1 cellular context compared by ENCODE assay signal in the genomic region with DNA sequence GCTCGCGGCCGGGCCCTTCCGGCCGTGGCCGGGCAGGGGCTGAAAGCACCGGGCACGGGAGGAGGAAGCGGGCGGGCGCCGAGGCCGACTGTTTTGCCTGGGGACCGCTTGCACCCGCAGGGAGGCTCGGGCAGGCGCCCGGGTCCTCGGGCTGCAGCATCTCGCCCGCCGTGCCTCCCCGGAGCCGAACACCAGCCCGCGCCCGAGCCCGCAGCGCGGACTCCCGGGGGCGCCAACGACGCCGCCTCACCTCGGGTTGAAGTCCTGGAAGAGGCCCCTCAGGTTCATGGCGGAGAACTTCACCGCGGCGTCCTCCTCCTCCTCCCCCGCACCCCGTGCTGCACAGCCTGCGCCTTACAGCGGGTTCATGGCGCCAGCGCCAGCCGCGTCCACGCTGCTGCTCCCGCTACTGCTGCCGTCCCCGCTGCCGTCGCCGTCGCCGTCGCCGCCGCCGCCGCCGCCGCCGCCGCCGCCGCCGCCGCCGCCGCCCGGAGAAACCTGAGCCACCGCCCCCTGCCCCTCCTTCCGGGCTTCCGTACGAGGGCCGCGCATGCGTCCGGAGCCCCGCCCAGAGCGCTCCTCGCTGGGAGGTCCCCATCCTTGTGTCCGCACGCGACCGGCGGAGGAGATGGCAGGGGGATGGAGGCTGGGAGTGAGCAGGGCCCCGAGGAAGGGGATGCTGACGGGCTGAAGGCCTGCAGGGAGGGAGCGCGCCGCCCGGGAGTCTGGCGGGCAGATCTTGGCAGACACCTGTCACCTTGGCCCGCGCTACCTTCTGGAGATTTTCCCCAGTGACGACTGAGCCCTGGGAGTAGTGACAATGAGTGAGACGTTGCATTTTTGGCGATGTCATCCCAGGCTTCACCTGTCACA.
TF ChIP-seq lines count a peak whose summit lies in the region.

TSS of gene TMEM185A (minus strand) at position 500 of the 873 bp plus-strand sequence. CDS start at position 288, 212 bp downstream.

TF ChIP-seq in K562, 482 proteins besides CTCF, POLR2A, EP300 and RAD21 (continued from another document):
- TF ChIP-seq, protein P1, sequence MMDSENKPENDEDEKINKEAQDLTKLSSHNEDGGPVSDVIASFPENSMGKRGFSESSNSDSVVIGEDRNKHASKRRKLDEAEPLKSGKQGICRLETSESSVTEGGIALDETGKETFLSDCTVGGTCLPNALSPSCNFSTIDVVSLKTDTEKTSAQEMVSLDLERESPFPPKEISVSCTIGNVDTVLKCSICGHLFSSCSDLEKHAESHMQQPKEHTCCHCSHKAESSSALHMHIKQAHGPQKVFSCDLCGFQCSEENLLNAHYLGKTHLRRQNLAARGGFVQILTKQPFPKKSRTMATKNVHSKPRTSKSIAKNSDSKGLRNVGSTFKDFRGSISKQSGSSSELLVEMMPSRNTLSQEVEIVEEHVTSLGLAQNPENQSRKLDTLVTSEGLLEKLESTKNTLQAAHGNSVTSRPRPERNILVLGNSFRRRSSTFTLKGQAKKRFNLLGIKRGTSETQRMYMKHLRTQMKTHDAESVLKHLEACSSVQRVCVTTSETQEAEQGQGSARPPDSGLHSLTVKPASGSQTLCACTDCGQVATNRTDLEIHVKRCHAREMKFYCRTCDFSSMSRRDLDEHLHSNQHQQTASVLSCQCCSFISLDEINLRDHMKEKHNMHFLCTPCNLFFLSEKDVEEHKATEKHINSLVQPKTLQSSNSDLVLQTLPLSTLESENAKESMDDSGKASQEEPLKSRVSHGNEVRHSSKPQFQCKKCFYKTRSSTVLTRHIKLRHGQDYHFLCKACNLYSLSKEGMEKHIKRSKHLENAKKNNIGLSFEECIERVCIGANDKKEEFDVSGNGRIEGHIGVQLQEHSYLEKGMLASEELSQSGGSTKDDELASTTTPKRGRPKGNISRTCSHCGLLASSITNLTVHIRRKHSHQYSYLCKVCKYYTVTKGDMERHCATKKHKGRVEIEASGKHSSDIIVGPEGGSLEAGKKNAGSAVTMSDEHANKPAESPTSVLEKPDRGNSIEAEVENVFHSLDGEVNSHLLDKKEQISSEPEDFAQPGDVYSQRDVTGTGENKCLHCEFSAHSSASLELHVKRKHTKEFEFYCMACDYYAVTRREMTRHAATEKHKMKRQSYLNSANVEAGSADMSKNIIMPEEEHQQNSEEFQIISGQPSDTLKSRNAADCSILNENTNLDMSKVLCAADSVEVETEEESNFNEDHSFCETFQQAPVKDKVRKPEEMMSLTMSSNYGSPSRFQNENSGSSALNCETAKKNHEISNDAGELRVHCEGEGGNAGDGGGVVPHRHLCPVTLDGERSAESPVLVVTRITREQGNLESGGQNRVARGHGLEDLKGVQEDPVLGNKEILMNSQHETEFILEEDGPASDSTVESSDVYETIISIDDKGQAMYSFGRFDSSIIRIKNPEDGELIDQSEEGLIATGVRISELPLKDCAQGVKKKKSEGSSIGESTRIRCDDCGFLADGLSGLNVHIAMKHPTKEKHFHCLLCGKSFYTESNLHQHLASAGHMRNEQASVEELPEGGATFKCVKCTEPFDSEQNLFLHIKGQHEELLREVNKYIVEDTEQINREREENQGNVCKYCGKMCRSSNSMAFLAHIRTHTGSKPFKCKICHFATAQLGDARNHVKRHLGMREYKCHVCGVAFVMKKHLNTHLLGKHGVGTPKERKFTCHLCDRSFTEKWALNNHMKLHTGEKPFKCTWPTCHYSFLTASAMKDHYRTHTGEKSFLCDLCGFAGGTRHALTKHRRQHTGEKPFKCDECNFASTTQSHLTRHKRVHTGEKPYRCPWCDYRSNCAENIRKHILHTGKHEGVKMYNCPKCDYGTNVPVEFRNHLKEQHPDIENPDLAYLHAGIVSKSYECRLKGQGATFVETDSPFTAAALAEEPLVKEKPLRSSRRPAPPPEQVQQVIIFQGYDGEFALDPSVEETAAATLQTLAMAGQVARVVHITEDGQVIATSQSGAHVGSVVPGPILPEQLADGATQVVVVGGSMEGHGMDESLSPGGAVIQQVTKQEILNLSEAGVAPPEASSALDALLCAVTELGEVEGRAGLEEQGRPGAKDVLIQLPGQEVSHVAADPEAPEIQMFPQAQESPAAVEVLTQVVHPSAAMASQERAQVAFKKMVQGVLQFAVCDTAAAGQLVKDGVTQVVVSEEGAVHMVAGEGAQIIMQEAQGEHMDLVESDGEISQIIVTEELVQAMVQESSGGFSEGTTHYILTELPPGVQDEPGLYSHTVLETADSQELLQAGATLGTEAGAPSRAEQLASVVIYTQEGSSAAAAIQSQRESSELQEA (IDR thresholded peaks at IDR 0.05; ENCODE audit: low read depth), result peak; percentile 88
- no peak for TF ChIP-seq SLC30A9 (CRISPR knock-in tag; IDR thresholded peaks at IDR 0.05)
- no peak for TF ChIP-seq CHCHD3 (CRISPR knock-in tag; IDR thresholded peaks at IDR 0.05)
- TF ChIP-seq PCBP1 (IDR thresholded peaks at IDR 0.05; ENCODE audit: low read depth, low read length, poor library complexity, severe bottlenecking), result peak; percentile 69
- TF ChIP-seq SMAD4 (CRISPR knock-in tag; conservative IDR thresholded peaks at IDR 0.05), result 0 out of 2 replicates have a peak, but pooled peaks have one; percentile 62
- TF ChIP-seq NCOA6 (IDR thresholded peaks at IDR 0.05), result peak; percentile 77
- peak; percentile 12 for TF ChIP-seq KDM5B (IDR thresholded peaks at IDR 0.05; ENCODE audit: insufficient replicate concordance, low read depth, low read length)
TF ChIP-seq in K562: peak in this region for 26.
